In the genomic region with DNA sequence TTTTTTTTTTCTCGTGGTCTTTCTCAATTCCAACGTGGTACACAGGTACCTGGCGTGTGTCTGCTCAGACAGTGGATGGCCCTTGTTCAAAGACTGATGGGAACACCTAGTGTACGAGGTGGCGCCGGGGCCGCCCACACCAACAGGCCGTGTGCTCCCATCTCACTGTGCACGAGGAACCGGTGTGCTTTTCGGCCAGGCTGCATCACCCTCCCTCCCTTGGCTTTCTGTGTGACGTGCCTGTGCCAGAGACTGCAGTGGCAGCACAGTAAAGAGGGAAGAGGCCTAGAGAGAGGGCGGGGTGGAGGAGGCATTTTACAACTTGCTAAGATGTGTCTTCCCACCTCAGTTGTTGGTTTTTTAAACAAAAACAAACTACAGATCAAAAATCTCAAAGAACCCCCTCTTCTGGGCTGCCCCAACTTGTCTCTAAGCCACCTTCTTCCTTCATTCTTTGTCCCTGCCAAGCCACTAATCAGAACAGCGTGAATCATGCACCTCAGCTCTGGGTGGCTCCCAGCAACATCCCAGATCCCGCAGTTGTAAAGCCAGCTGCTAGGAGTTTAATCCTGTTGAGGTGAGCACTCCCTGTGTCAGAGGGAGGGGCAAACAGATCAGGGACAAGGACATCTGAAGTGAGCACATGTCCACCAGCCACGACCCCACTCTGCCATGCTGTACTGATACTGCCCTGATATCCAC, we compare ENCODE assay signal across 2 cellular contexts.
TF ChIP-seq lines count a peak whose summit lies in the region.

No MANE protein-coding gene starts in this region.

TF ChIP-seq in IMR-90, 13 proteins besides CTCF, POLR2A, EP300 and RAD21:
- TF ChIP-seq ELK1 (IDR thresholded peaks at IDR 0.05; ENCODE audit: borderline replicate concordance, low read depth, low read length): no peak
- TF ChIP-seq SMC3 (IDR thresholded peaks at IDR 0.05; ENCODE audit: low read depth, low read length): no peak
- no peak for TF ChIP-seq MAZ (IDR thresholded peaks at IDR 0.05; ENCODE audit: borderline replicate concordance, low read depth, low read length)
- TF ChIP-seq CHD1 (IDR thresholded peaks at IDR 0.05; ENCODE audit: low read depth, low read length): no peak
- TF ChIP-seq, protein P1, sequence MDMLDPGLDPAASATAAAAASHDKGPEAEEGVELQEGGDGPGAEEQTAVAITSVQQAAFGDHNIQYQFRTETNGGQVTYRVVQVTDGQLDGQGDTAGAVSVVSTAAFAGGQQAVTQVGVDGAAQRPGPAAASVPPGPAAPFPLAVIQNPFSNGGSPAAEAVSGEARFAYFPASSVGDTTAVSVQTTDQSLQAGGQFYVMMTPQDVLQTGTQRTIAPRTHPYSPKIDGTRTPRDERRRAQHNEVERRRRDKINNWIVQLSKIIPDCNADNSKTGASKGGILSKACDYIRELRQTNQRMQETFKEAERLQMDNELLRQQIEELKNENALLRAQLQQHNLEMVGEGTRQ (IDR thresholded peaks at IDR 0.05; ENCODE audit: low read depth, low read length): no peak
- TF ChIP-seq RCOR1 (IDR thresholded peaks at IDR 0.05; ENCODE audit: insufficient replicate concordance, low read length): no peak
- no peak for TF ChIP-seq FOS (IDR thresholded peaks at IDR 0.05; ENCODE audit: low read depth, low read length)
- no peak for TF ChIP-seq NFE2L2 (IDR thresholded peaks at IDR 0.05; ENCODE audit: low read depth, low read length)
- TF ChIP-seq MXI1 (IDR thresholded peaks at IDR 0.05; ENCODE audit: borderline replicate concordance, low read depth, low read length): no peak
- no peak for TF ChIP-seq CEBPB (IDR thresholded peaks at IDR 0.05; ENCODE audit: low read depth, low read length)
- TF ChIP-seq BHLHE40 (IDR thresholded peaks at IDR 0.05; ENCODE audit: low read depth, low read length): no peak
- TF ChIP-seq RFX5 (IDR thresholded peaks at IDR 0.05; ENCODE audit: low read depth, low read length): no peak
- TF ChIP-seq MAFK (IDR thresholded peaks at IDR 0.05; ENCODE audit: low read depth, low read length): no peak

TF ChIP-seq in WTC11, 78 proteins besides CTCF, POLR2A, EP300 and RAD21:
- TF ChIP-seq ZNF121 (CRISPR knock-in tag; IDR thresholded peaks at IDR 0.05) (no peak), MXD4 (CRISPR knock-in tag; IDR thresholded peaks at IDR 0.05; ENCODE audit: borderline replicate concordance) (no peak), OVOL2 (CRISPR knock-in tag; IDR thresholded peaks at IDR 0.05; ENCODE audit: borderline replicate concordance) (no peak), MYBL2 (CRISPR knock-in tag; IDR thresholded peaks at IDR 0.05) (no peak)
TF ChIP-seq in WTC11: peak in this region for 0.
